Comparison of ENCODE assay signal across 8 cellular contexts in genomic region chr2:11375025-11375688, GRCh38. TPM values are rescaled to one million over a fixed set of nuclear protein-coding genes. Genes with fewer than 3 reads are reported as not detected.
DNase-seq lines count a peak whose midpoint lies in the region; ATAC-seq and TF ChIP-seq lines count a peak whose summit lies in the region.

No MANE protein-coding gene starts in this region.

- no peaks in the 10 kb centered on the region for H3K79me2 ChIP-seq in smooth muscle cell (ENCODE audit: low read depth)

- H3K27me3 ChIP-seq in liver (ENCODE audit: control insufficient read depth in 4 of 4, insufficient read depth in 4 of 4, low read length in 3 of 4) (no peaks in the 10 kb centered on the region), smooth muscle cell (ENCODE audit: low read depth) (no peaks in the 10 kb centered on the region)

- no peaks in the 10 kb centered on the region for H4K20me1 ChIP-seq in smooth muscle cell (ENCODE audit: low read depth)

- TF ChIP-seq RAD21 in liver (IDR thresholded peaks at IDR 0.05): no peak

- no peaks in the 10 kb centered on the region for H3K9me3 Mint-ChIP-seq in MCF 10A (ENCODE audit: unreplicated experiment)
- no peaks in the 10 kb centered on the region for H3K9me3 Mint-ChIP-seq in stimulated activated effector memory CD8-positive, alpha-beta T cell treated with anti-CD3 and anti-CD28 coated beads, Interleukin-12 subunit alpha, Interleukin-12 subunit beta, amount 100 ng/mL, for 72 hours

- H3K4me1 Mint-ChIP-seq in MCF 10A (ENCODE audit: insufficient read depth, unreplicated experiment): peaks cover 47% of the 10 kb centered on the region
- H3K4me1 Mint-ChIP-seq in stimulated activated effector memory CD8-positive, alpha-beta T cell treated with anti-CD3 and anti-CD28 coated beads, Interleukin-12 subunit alpha, Interleukin-12 subunit beta, amount 100 ng/mL, for 72 hours: peaks cover 6% of the 10 kb centered on the region

- CTCF ChIA-PET in MCF 10A (lab: Yijun Ruan, JAX): interaction anchor here (0.6 to 2.0 kb wide), 9 partner anchors 16 to 242 kb away, joined by 3 to 6 read pairs (median 4); a partner anchor contains a TSS

- TF ChIP-seq CTCF in MCF 10A (IDR thresholded peaks at IDR 0.05; ENCODE audit: unreplicated experiment) (no peak), liver (IDR thresholded peaks at IDR 0.05; ENCODE audit: low read depth, low read length, missing input control) (no peak), smooth muscle cell (IDR thresholded peaks at IDR 0.05; ENCODE audit: borderline replicate concordance, insufficient read depth, poor library complexity, severe bottlenecking) (no peak)

- H3K27me3 Mint-ChIP-seq in MCF 10A (ENCODE audit: insufficient read depth, unreplicated experiment): no peaks in the 10 kb centered on the region

- peak overlapping the region; percentile 39 for H2AFZ ChIP-seq in smooth muscle cell (ENCODE audit: low read depth)

- DNase-seq in MCF 10A (ENCODE audit: unreplicated experiment) (no peak), smooth muscle cell (lab: John Stamatoyannopoulos, UW; ENCODE audit: unreplicated experiment) (no peak), substantia nigra (lab: John Stamatoyannopoulos, UW) (no peak)
- DNase-seq in stimulated activated effector memory CD8-positive, alpha-beta T cell treated with anti-CD3 and anti-CD28 coated beads, Interleukin-12 subunit alpha, Interleukin-12 subunit beta, amount 100 ng/mL, for 72 hours (ENCODE audit: low spot score in 2 of 2): no peak

- peak overlapping the region; percentile 69 for H3K4me3 Mint-ChIP-seq in MCF 10A (ENCODE audit: unreplicated experiment)
- H3K4me3 Mint-ChIP-seq in stimulated activated effector memory CD8-positive, alpha-beta T cell treated with anti-CD3 and anti-CD28 coated beads, Interleukin-12 subunit alpha, Interleukin-12 subunit beta, amount 100 ng/mL, for 72 hours: no peak overlapping the region

- H3K27ac Mint-ChIP-seq in MCF 10A (ENCODE audit: low read depth, unreplicated experiment): peak overlapping the region; percentile 98
- H3K27ac Mint-ChIP-seq in stimulated activated effector memory CD8-positive, alpha-beta T cell treated with anti-CD3 and anti-CD28 coated beads, Interleukin-12 subunit alpha, Interleukin-12 subunit beta, amount 100 ng/mL, for 72 hours: no peak overlapping the region

- H3K36me3 ChIP-seq in liver (ENCODE audit: control insufficient read depth in 4 of 4, insufficient read depth in 3 of 4, low read depth in 1 of 4, low read length in 3 of 4) (no peaks in the 10 kb centered on the region), smooth muscle cell (ENCODE audit: low read depth) (no peaks in the 10 kb centered on the region)

- POLR2A ChIA-PET in MCF 10A (lab: Yijun Ruan, JAX): interaction anchor here (0.6 to 7.0 kb wide), 13 partner anchors 9 to 152 kb away, joined by 3 to 147 read pairs (median 4); partner anchors contain the start of genes E2F6 and ROCK2

- no peaks in the 10 kb centered on the region for H3F3A ChIP-seq in smooth muscle cell (ENCODE audit: low read depth)

- no TSS peak for BruUV-seq in MCF 10A (replicated peaks; lab: Mats Ljungman, UMichigan)

- no peak overlapping the region for H3K9ac ChIP-seq in liver (ENCODE audit: low read depth in 1 of 2, low read length in 2 of 2)
- H3K9ac ChIP-seq in smooth muscle cell (ENCODE audit: low read depth): peak overlapping the region; percentile 67

- H3K4me3 ChIP-seq in liver (ENCODE audit: low read depth in 1 of 3, low read length in 3 of 3): no peak overlapping the region
- no peak overlapping the region for H3K4me3 ChIP-seq in smooth muscle cell

- WGBS in liver: 83% methylated on average over 15 of the region's 15 CpGs
- 70% methylated on average over 15 of the region's 15 CpGs for WGBS in smooth muscle cell (ENCODE audit: low lambda C conversion rate)

- no peaks in the 10 kb centered on the region for H3K9me3 ChIP-seq in liver (ENCODE audit: control insufficient read depth in 4 of 4, low read length in 3 of 4)
- no peaks in the 10 kb centered on the region for H3K9me3 ChIP-seq in smooth muscle cell (replicated peaks; ENCODE audit: low read depth)

- intact Hi-C loops in MCF 10A (cut with micrococcal nuclease): no loop called here

- peak; percentile 25 for ATAC-seq in HG02885 (IDR thresholded peaks at IDR 0.05; ENCODE audit: poor library complexity, unreplicated experiment)
- no peak for ATAC-seq in stimulated activated effector memory CD8-positive, alpha-beta T cell treated with anti-CD3 and anti-CD28 coated beads, Interleukin-12 subunit alpha, Interleukin-12 subunit beta, amount 100 ng/mL, for 72 hours
- ATAC-seq in GM21576 (IDR thresholded peaks at IDR 0.05; ENCODE audit: unreplicated experiment): no peak
- no peak for ATAC-seq in HG02852 (IDR thresholded peaks at IDR 0.05; ENCODE audit: unreplicated experiment)

- H3K4me2 ChIP-seq in smooth muscle cell: peak overlapping the region; percentile 80

- H3K27ac ChIP-seq in liver (ENCODE audit: low read depth in 1 of 2, low read length in 2 of 2) (peak overlapping the region; percentile 35 to 65), smooth muscle cell (ENCODE audit: low read depth) (peak overlapping the region; percentile 93), substantia nigra (ENCODE audit: low read depth, low read length, poor library complexity, severe bottlenecking) (no peak overlapping the region)

- H3K36me3 Mint-ChIP-seq in MCF 10A (ENCODE audit: insufficient read depth, unreplicated experiment): no peaks in the 10 kb centered on the region
- H3K36me3 Mint-ChIP-seq in stimulated activated effector memory CD8-positive, alpha-beta T cell treated with anti-CD3 and anti-CD28 coated beads, Interleukin-12 subunit alpha, Interleukin-12 subunit beta, amount 100 ng/mL, for 72 hours: peaks cover 7% of the 10 kb centered on the region

- H3K4me1 ChIP-seq in liver (ENCODE audit: control insufficient read depth in 4 of 4, insufficient read depth in 4 of 4, low read length in 3 of 4) (peaks cover 8 to 33% (median 31%) of the 10 kb centered on the region in 4 donors), smooth muscle cell (ENCODE audit: low read depth) (peaks cover 7% of the 10 kb centered on the region)

TF ChIP-seq in liver, 16 proteins besides CTCF, POLR2A, EP300 and RAD21:
- TF ChIP-seq RXRA (IDR thresholded peaks at IDR 0.05) (no peak), NR2F2 (IDR thresholded peaks at IDR 0.05) (peak; percentile 75), ATF3 (IDR thresholded peaks at IDR 0.05) (no peak)

RNA-seq across cellular contexts. Expression of gene ROCK2, which starts 30.7 kb away (rescaled TPM):
- total RNA-seq in MCF 10A (2022) (40.0 and 40.7 TPM in 2 replicates), liver (10 to 100 TPM; 16.1 to 31.0 TPM), smooth muscle cell (45.5 and 56.2 TPM in 2 replicates)
- polyA plus RNA-seq in liver (1 to 10 TPM; 5.3 to 8.3 TPM), smooth muscle cell (27.2 and 42.4 TPM in 2 replicates)
